8 cellular contexts compared by ENCODE assay signal in the genomic region with DNA sequence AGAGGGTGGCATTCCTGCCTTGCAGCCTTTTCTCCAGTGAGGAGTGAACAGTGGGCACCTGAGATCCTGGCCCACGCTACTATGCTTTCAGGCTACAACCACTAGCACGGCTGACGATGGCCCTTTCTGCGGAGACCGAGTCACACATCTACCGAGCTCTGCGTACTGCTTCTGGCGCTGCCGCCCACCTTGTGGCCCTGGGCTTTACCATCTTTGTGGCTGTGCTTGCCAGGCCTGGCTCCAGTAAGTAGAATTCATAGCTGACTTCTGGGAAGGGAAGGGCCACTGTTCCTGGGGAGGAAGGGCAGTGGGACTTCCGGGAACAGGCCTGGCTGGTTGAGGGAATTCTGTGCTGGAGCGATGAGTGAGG. TPM values are rescaled to one million over a fixed set of nuclear protein-coding genes. Genes with fewer than 3 reads are reported as not detected.
DNase-seq lines count a peak whose midpoint lies in the region; ATAC-seq and TF ChIP-seq lines count a peak whose summit lies in the region.

No MANE protein-coding gene starts in this region.

- peaks cover 54% of the 10 kb centered on the region for H3K4me1 ChIP-seq in CD8-positive, alpha-beta memory T cell (ENCODE audit: insufficient read depth, low read length)
- H3K4me1 ChIP-seq in OCI-LY3 (ENCODE audit: low read length), result peaks cover 18% of the 10 kb centered on the region

- peaks cover 31% of the 10 kb centered on the region for H3K79me2 ChIP-seq in OCI-LY3 (ENCODE audit: low read length)

- TF ChIP-seq CTCF in OCI-LY3 (IDR thresholded peaks at IDR 0.05; ENCODE audit: low read depth, low read length) (no peak), endothelial cell (IDR thresholded peaks at IDR 0.05; ENCODE audit: unreplicated experiment) (no peak), osteocyte (IDR thresholded peaks at IDR 0.05) (no peak)

- peaks cover 21% of the 10 kb centered on the region for H3K36me3 ChIP-seq in CD8-positive, alpha-beta memory T cell (ENCODE audit: insufficient read depth, low read length)
- peaks cover 24% of the 10 kb centered on the region for H3K36me3 ChIP-seq in OCI-LY3 (replicated peaks; ENCODE audit: low read depth, low read length)

- peak overlapping the region; percentile 100 for H3K4me3 ChIP-seq in CD8-positive, alpha-beta memory T cell (ENCODE audit: low read length)
- H3K4me3 ChIP-seq in OCI-LY3 (ENCODE audit: low read length), result peak overlapping the region; percentile 84

- H3K27ac ChIP-seq in CD8-positive, alpha-beta memory T cell (ENCODE audit: low read depth, low read length), result peak overlapping the region; percentile 95
- H3K27ac ChIP-seq in OCI-LY3 (ENCODE audit: low read length), result 0 out of 2 replicates have a peak overlapping the region, but pooled peaks have one; percentile 71

- peak overlapping the region; percentile 96 to 99 (median 98) for H3K4me3 Mint-ChIP-seq in CD8-positive, alpha-beta memory T cell
- H3K4me3 Mint-ChIP-seq in endothelial cell (ENCODE audit: unreplicated experiment) (peak overlapping the region; percentile 12), osteocyte (ENCODE audit: unreplicated experiment) (peak overlapping the region; percentile 95)

- H4K20me1 ChIP-seq in OCI-LY3 (ENCODE audit: insufficient read depth, low read length), result 0 out of 2 replicates have a peak, but pooled peaks cover 4% of the 10 kb centered on the region

- H3K4me1 Mint-ChIP-seq in CD8-positive, alpha-beta memory T cell, result peaks cover 46 to 82% (median 48%) of the 10 kb centered on the region in 3 donors
- H3K4me1 Mint-ChIP-seq in endothelial cell (ENCODE audit: unreplicated experiment) (peaks cover 13% of the 10 kb centered on the region), osteocyte (ENCODE audit: unreplicated experiment) (peaks cover 26% of the 10 kb centered on the region)

- no peak overlapping the region for H2AFZ ChIP-seq in OCI-LY3 (ENCODE audit: low read depth, low read length)

- H3K36me3 Mint-ChIP-seq in CD8-positive, alpha-beta memory T cell, result peaks cover 0 to 68% (median 3%) of the 10 kb centered on the region in 3 donors
- H3K36me3 Mint-ChIP-seq in endothelial cell (ENCODE audit: low read depth, unreplicated experiment) (peaks cover 10% of the 10 kb centered on the region), osteocyte (ENCODE audit: unreplicated experiment) (peaks cover 5% of the 10 kb centered on the region)

- ATAC-seq in HG03378 (IDR thresholded peaks at IDR 0.05; ENCODE audit: unreplicated experiment) (no peak), HG02623 (IDR thresholded peaks at IDR 0.05; ENCODE audit: unreplicated experiment) (no peak)

- no peak for DNase-seq in CD8-positive, alpha-beta memory T cell
- DNase-seq in endothelial cell (ENCODE audit: low spot score) (no peak), osteocyte (ENCODE audit: extremely low spot score, unreplicated experiment) (no peak), RKO (ENCODE audit: low spot score) (no peak), SIG-M5 treated with dmso at 0.1 percent for 504 hours (lab: John Stamatoyannopoulos, UW; ENCODE audit: unreplicated experiment) (no peak)

- peak overlapping the region; percentile 87 for H3K4me2 ChIP-seq in OCI-LY3 (ENCODE audit: low read length)

- H3K27ac Mint-ChIP-seq in CD8-positive, alpha-beta memory T cell, result peak overlapping the region; percentile 97 to 99 (median 98)
- H3K27ac Mint-ChIP-seq in endothelial cell (ENCODE audit: unreplicated experiment) (no peak overlapping the region), osteocyte (ENCODE audit: unreplicated experiment) (peak overlapping the region; percentile 98)

- H3K9me3 Mint-ChIP-seq in CD8-positive, alpha-beta memory T cell, result no peaks in the 10 kb centered on the region
- no peaks in the 10 kb centered on the region for H3K9me3 Mint-ChIP-seq in endothelial cell (ENCODE audit: unreplicated experiment)
- H3K9me3 Mint-ChIP-seq in osteocyte (ENCODE audit: unreplicated experiment), result no peaks in the 10 kb centered on the region

- no peaks in the 10 kb centered on the region for H3K9me3 ChIP-seq in CD8-positive, alpha-beta memory T cell (ENCODE audit: low read length)
- no peaks in the 10 kb centered on the region for H3K9me3 ChIP-seq in OCI-LY3 (ENCODE audit: insufficient read depth, low read length)

- no peaks in the 10 kb centered on the region for H3K27me3 ChIP-seq in CD8-positive, alpha-beta memory T cell (ENCODE audit: insufficient read depth, low read length, poor library complexity, severe bottlenecking)
- no peaks in the 10 kb centered on the region for H3K27me3 ChIP-seq in OCI-LY3 (ENCODE audit: low read depth, low read length)

- POLR2A ChIA-PET in CD8-positive, alpha-beta memory T cell (lab: Charles Lee), result interaction anchor here (0.6 to 3.3 kb wide), 10 partner anchors 8 to 1928 kb away, joined by 3 to 51 read pairs (median 8); partner anchors contain the start of genes C3orf18, HYAL3, IFRD2 and NAA80

- H3K9ac ChIP-seq in OCI-LY3 (ENCODE audit: low read length), result peak overlapping the region; percentile 78

- CTCF ChIA-PET in CD8-positive, alpha-beta memory T cell (lab: Charles Lee), result interaction anchor here (0.9 to 9.6 kb wide), 6 partner anchors 9 to 191 kb away, joined by 3 to 103 read pairs (median 12); partner anchors contain the start of genes HYAL3, NAA80 and RASSF1

- no peaks in the 10 kb centered on the region for H3K27me3 Mint-ChIP-seq in CD8-positive, alpha-beta memory T cell
- H3K27me3 Mint-ChIP-seq in endothelial cell (ENCODE audit: unreplicated experiment), result peaks cover 5% of the 10 kb centered on the region
- H3K27me3 Mint-ChIP-seq in osteocyte (ENCODE audit: unreplicated experiment), result no peaks in the 10 kb centered on the region

RNA-seq across cellular contexts. Expression of gene CYB561D2, which starts 0.6 kb away (rescaled TPM):
- total RNA-seq in CD8-positive, alpha-beta memory T cell, result 10 to 100 TPM; 32.4 to 37.7 TPM
- 78.2 TPM for polyA plus RNA-seq in CD8-positive, alpha-beta memory T cell
- 5.5 TPM for total RNA-seq in endothelial cell (ENCODE audit: unreplicated experiment)
- total RNA-seq in osteocyte, result 17.2 and 18.2 TPM in 2 replicates

RNA-seq across cellular contexts. Expression of gene NPRL2, which starts 0.7 kb away (rescaled TPM):
- 10 to 100 TPM; 44.6 to 48.0 TPM for total RNA-seq in CD8-positive, alpha-beta memory T cell
- polyA plus RNA-seq in CD8-positive, alpha-beta memory T cell, result 59.5 TPM
- 18.0 TPM for total RNA-seq in endothelial cell (ENCODE audit: unreplicated experiment)
- 21.0 and 25.9 TPM in 2 replicates for total RNA-seq in osteocyte

RNA-seq across cellular contexts. Expression of gene ZMYND10, which starts 5.8 kb away (rescaled TPM):
- total RNA-seq in CD8-positive, alpha-beta memory T cell, result 1 to 10 TPM in 1 of 2 experiments, under 1 TPM in 1; 0.97 to 1.3 TPM
- polyA plus RNA-seq in CD8-positive, alpha-beta memory T cell, result 1.1 TPM
- total RNA-seq in endothelial cell (ENCODE audit: unreplicated experiment) (not detected), osteocyte (0.50 and 1.6 TPM in 2 replicates)

RNA-seq across cellular contexts. Expression of gene TMEM115, which starts 8.0 kb away (rescaled TPM):
- 10 to 100 TPM; 30.5 to 33.2 TPM for total RNA-seq in CD8-positive, alpha-beta memory T cell
- 47.2 TPM for polyA plus RNA-seq in CD8-positive, alpha-beta memory T cell
- total RNA-seq in endothelial cell (ENCODE audit: unreplicated experiment), result 44.9 TPM
- total RNA-seq in osteocyte, result 63.2 and 69.0 TPM in 2 replicates

RNA-seq across cellular contexts. Expression of gene RASSF1, which starts 10.7 kb away (rescaled TPM):
- total RNA-seq in CD8-positive, alpha-beta memory T cell, result 10 to 100 TPM; 70.8 to 71.9 TPM
- 152 TPM for polyA plus RNA-seq in CD8-positive, alpha-beta memory T cell
- total RNA-seq in endothelial cell (ENCODE audit: unreplicated experiment), result 14.8 TPM
- 12.8 and 13.7 TPM in 2 replicates for total RNA-seq in osteocyte

Comparison
In these comparisons a context has a peak if more than half of its experiments do, and no peak if none do; other contexts are left out.
1. H3K4me3 Mint-ChIP-seq: peak in every context shown above with its lines; median percentile 98 in CD8-positive, alpha-beta memory T cell; 95 in osteocyte; 12 in endothelial cell.